ENCODE assay signal across 10 cellular contexts in genomic region chr11:20599424-20600346, GRCh38. TPM values are rescaled to one million over a fixed set of nuclear protein-coding genes. Genes with fewer than 3 reads are reported as not detected.
DNase-seq lines count a peak whose midpoint lies in the region; ATAC-seq, FAIRE-seq and TF ChIP-seq lines count a peak whose summit lies in the region.
"Had no signal": no experiment of that assay in that cellular context is flagged by ENCODE, and none has a peak within 500 bp of the region (broad histone marks: within the 10 kb centered on the region; RNA-seq: fewer than 3 reads in every experiment).

SLC6A5 (plus strand) TSS chr11:20599608; CDS start chr11:20599673, 65 bp downstream.

- intact Hi-C loops in GM12878 (cut with micrococcal nuclease; ENCODE audit: unreplicated experiment) (no loop called here), prostate gland (cut with DNase I) (no loop called here)

- H3K4me3 ChIP-seq in GM12878 (no peak within 1 kb of the TSS), prostate gland (no peak within 1 kb of the TSS)
- H3K4me3 ChIP-seq: skin epidermis had no signal

- no peak for TF ChIP-seq RAD21 in GM12878 (IDR thresholded peaks at IDR 0.05; ENCODE audit: insufficient read depth, low read depth, low read length)

- H3K27me3 ChIP-seq in GM12878 (replicated peaks in 1 of 2; ENCODE audit: control insufficient read depth in 2 of 2, insufficient read depth in 2 of 2, low read length in 1 of 2) (peaks cover 8 to 43% of the 10 kb centered on the region in 2 experiments), prostate gland (replicated peaks; ENCODE audit: insufficient read depth) (peaks cover 43% of the 10 kb centered on the region)

- CTCF ChIA-PET in GM12878 (lab: Yijun Ruan, JAX) = interaction anchor here (1.6 kb wide), 1 partner anchor 11 kb away, joined by 8 read pairs; no protein-coding TSS in a partner anchor

- no TSS peak for BruUV-seq in GM12878 (replicated peaks; lab: Mats Ljungman, UMichigan)

- TF ChIP-seq CTCF in GM12878 (IDR thresholded peaks at IDR 0.05 in 2 of 3, conservative IDR thresholded peaks at IDR 0.05 in 1 of 3; ENCODE audit: control insufficient read depth in 2 of 3, extremely low read depth in 1 of 3, insufficient read depth in 1 of 3, low read depth in 3 of 3, low read length in 3 of 3) = no peak
- no peak for TF ChIP-seq CTCF in omental fat pad (IDR thresholded peaks at IDR 0.05)
- no peak for TF ChIP-seq CTCF in prostate gland (IDR thresholded peaks at IDR 0.05)

- in situ Hi-C loops in GM12878 (cut with MboI) = no loop called here

- ATAC-seq in GM12878 (peak; percentile 66), omental fat pad (ENCODE audit: low FRiP score) (no peak)

- no peaks in the 10 kb centered on the region for H4K20me1 ChIP-seq in GM12878 (ENCODE audit: control insufficient read depth, insufficient read depth)

- H3K27ac ChIP-seq in GM12878 (ENCODE audit: control insufficient read depth, insufficient read depth) = no peak within 1 kb of the TSS
- H3K27ac ChIP-seq in prostate gland = no peak within 1 kb of the TSS
- H3K27ac ChIP-seq: skin epidermis had no signal

- TF ChIP-seq POLR2A in GM12878 (IDR thresholded peaks at IDR 0.05; ENCODE audit: low read depth, low read length) = no peak
- TF ChIP-seq POLR2A in prostate gland (IDR thresholded peaks at IDR 0.05) = no peak

- SMC1A ChIA-PET in GM12878 (lab: Charles Lee; ENCODE audit: uncharacterized antibody, unreplicated experiment) = interaction anchor here (1.4 kb wide), 1 partner anchor 195 kb away, joined by 3 read pairs; no protein-coding TSS in a partner anchor

- no peak for FAIRE-seq in GM12878 (lab: Jason Lieb, UNC)

- peak; percentile 40 for DNase-seq in ELR (ENCODE audit: low read depth)
- peak; percentile 5 for DNase-seq in KG1 (lab: John Stamatoyannopoulos, UW)
- no peak for DNase-seq in GM12878 (ENCODE audit: low read depth, low spot score)
- DNase-seq in midbrain (lab: John Stamatoyannopoulos, UW) = peak; percentile 6
- no peak for DNase-seq in NCI-H345 treated with DMSO at 0.1 percent for 48 hours (lab: John Stamatoyannopoulos, UW; ENCODE audit: unreplicated experiment)
- DNase-seq in omental fat pad (ENCODE audit: low spot score) = no peak
- no peak for DNase-seq in NCI-H1417 (lab: John Stamatoyannopoulos, UW)
- DNase-seq in prostate gland (ENCODE audit: low spot score) = no peak

- H2AFZ ChIP-seq in GM12878 (ENCODE audit: control insufficient read depth, low read depth, low read length) = no peak within 1 kb of the TSS

- H3K9me3 ChIP-seq in GM12878 (replicated peaks; ENCODE audit: control insufficient read depth, insufficient read depth, low read length) = no peaks in the 10 kb centered on the region; the same call in 2 of the 3 replicates
- H3K9me3 ChIP-seq in prostate gland = no peaks in the 10 kb centered on the region

- no peak within 1 kb of the TSS for H3K4me2 ChIP-seq in GM12878 (ENCODE audit: control insufficient read depth, insufficient read depth)

- WGBS in GM12878 (ENCODE audit: insufficient coverage, insufficient replicate concordance, low lambda C conversion rate, missing lambda C conversion rate) = 23% methylated on average over 27 of the region's 27 CpGs
- WGBS in prostate gland = 9% methylated on average over 27 of the region's 27 CpGs

- RAD21 ChIA-PET in GM12878 (lab: Charles Lee; ENCODE audit: unreplicated experiment) = no interaction called here

- H3K79me2 ChIP-seq in GM12878 (ENCODE audit: control insufficient read depth, insufficient read depth, low read length) = no peaks in the 10 kb centered on the region

- POLR2A ChIA-PET in GM12878 (lab: Charles Lee) = no interaction called here

- no peak within 1 kb of the TSS for H3K9ac ChIP-seq in GM12878 (ENCODE audit: control insufficient read depth, insufficient read depth, low read length)

- no peaks in the 10 kb centered on the region for H3K36me3 ChIP-seq in GM12878 (ENCODE audit: control insufficient read depth in 2 of 2, insufficient read depth in 2 of 2, low read length in 1 of 2)
- no peaks in the 10 kb centered on the region for H3K36me3 ChIP-seq in prostate gland

- no peaks in the 10 kb centered on the region for H3K4me1 ChIP-seq in GM12878 (ENCODE audit: control insufficient read depth, insufficient read depth, low read length)
- no peaks in the 10 kb centered on the region for H3K4me1 ChIP-seq in prostate gland (replicated peaks)

- no peak for TF ChIP-seq EP300 in GM12878 (IDR thresholded peaks at IDR 0.05; ENCODE audit: borderline replicate concordance in 1 of 2, control insufficient read depth in 1 of 2, low read depth in 2 of 2, low read length in 2 of 2)

TF ChIP-seq in GM12878, 131 proteins besides CTCF, POLR2A, EP300 and RAD21:
- no peak for TF ChIP-seq YY1 (IDR thresholded peaks at IDR 0.05; ENCODE audit: low read depth, low read length)
- peak; percentile 92 for TF ChIP-seq REST (IDR thresholded peaks at IDR 0.05; ENCODE audit: low read depth, low read length)

RNA-seq across cellular contexts. Expression of gene SLC6A5, which starts in this region (rescaled TPM):
- total RNA-seq in GM12878 (2013; cell fraction: nucleolus; rRNA removed) = not detected in 2 replicates
- total RNA-seq in GM12878 (2014; rRNA removed) (not detected in 2 replicates), GM12878 (2014; rRNA removed; fragmentation: Illumina TruSeq; extraction: Trizol) (not detected in 2 replicates), GM12878 (2021) (not detected in 2 replicates), omental fat pad (not detected), prostate gland (under 1 TPM in 1 of 2 donors, not detected in 1; 0.40 TPM)
- not detected for polyA plus RNA-seq in GM12878 (2011; ENCODE audit: low read depth)
- polyA plus RNA-seq in GM12878 (2011; rRNA removed) (0.01 TPM in 1 of 2 replicates, not detected in the other), GM12878 (2014; fragmentation: Illumina TruSeq; extraction: Trizol) (not detected in 2 replicates), GM12878 (2014; fragmentation: Nextera tagmentation; extraction: Ambion mirVana) (not detected), GM12878 (2014; rRNA removed) (not detected in 2 replicates), GM12878 (2016; fragmentation: Nextera tagmentation; extraction: Ambion mirVana) (not detected)
- not detected in 2 replicates for polyA plus RNA-seq in GM12878 (2011; cell fraction: cytosol; rRNA removed)
- 0.01 TPM in 1 of 2 replicates, not detected in the other for polyA plus RNA-seq in GM12878 (2011; cell fraction: nucleus; rRNA removed)
- polyA plus RNA-seq in GM12878 (2012) = not detected in 2 replicates
- polyA minus RNA-seq in GM12878 (2011; rRNA and poly(A)+ RNA removed) = not detected in 2 replicates
- polyA minus RNA-seq in GM12878 (2011; cell fraction: cytosol; rRNA and poly(A)+ RNA removed) = not detected in 2 replicates
- polyA minus RNA-seq in GM12878 (2011; cell fraction: nucleus; rRNA and poly(A)+ RNA removed) = not detected in 2 replicates
- total RNA-seq: activated naive CD4-positive, alpha-beta T cell treated with anti-CD3 and anti-CD28 coated beads, Interleukin-2, amount 50 U/mL, for 72 hours had no signal

Comparison
In these comparisons a context has a peak if more than half of its experiments do, and no peak if none do; other contexts are left out.
1. Peak in ATAC-seq in GM12878; RNA of the gene not detected or under 1 TPM.
2. DNase-seq: peak in ELR (single experiment), KG1 (single experiment) and midbrain (single experiment); none in GM12878 (single experiment), NCI-H345 treated with DMSO at 0.1 percent for 48 hours (single experiment), omental fat pad (single experiment), NCI-H1417 (0 of 3) and prostate gland (single experiment).